Comparison of ENCODE assay signal across 22 cellular contexts in genomic region chr5:118043531-118043930, GRCh38.
DNase-seq lines count a peak whose midpoint lies in the region; ATAC-seq and TF ChIP-seq lines count a peak whose summit lies in the region.
"Had no signal": no experiment of that assay in that cellular context is flagged by ENCODE, and none has a peak within 500 bp of the region (broad histone marks: within the 10 kb centered on the region; RNA-seq: fewer than 3 reads in every experiment).

No MANE protein-coding gene starts in this region.

- no peaks in the 10 kb centered on the region for H3F3A ChIP-seq in GM23338 (replicated peaks; ENCODE audit: low read depth)

- no peak overlapping the region for H4K8ac ChIP-seq in IMR-90 (ENCODE audit: low read depth in 2 of 2, low read length in 2 of 2)

- CTCF ChIA-PET in IMR-90 (lab: Yijun Ruan, JAX) = no interaction called here

- H2AFZ ChIP-seq in GM23338 = no peak overlapping the region
- H2AFZ ChIP-seq in IMR-90 (replicated peaks; ENCODE audit: low read length, poor library complexity) = no peak overlapping the region
- H2AFZ ChIP-seq: GM23248 had no signal

- no peaks in the 10 kb centered on the region for H3K79me1 ChIP-seq in IMR-90 (ENCODE audit: low read depth in 1 of 2, low read length in 2 of 2)

- no peak overlapping the region for H2BK20ac ChIP-seq in IMR-90 (ENCODE audit: low read depth, low read length)

- intact Hi-C loops in IMR-90 (cut with micrococcal nuclease) (loop anchor here (5.0 to 10.0 kb wide), 2 partner anchors 241 to 529 kb away; no protein-coding TSS in a partner anchor), thyroid gland (cut with DNase I) (no loop called here)

- no peak overlapping the region for H2AK9ac ChIP-seq in IMR-90 (replicated peaks; ENCODE audit: low read depth, low read length, poor library complexity)

- no peaks in the 10 kb centered on the region for H3K27me3 ChIP-seq in GM23338 (ENCODE audit: insufficient read depth)
- no peaks in the 10 kb centered on the region for H3K27me3 ChIP-seq in IMR-90 (ENCODE audit: control insufficient read depth, insufficient read depth, low read length)
- H3K27me3 ChIP-seq in thyroid gland = no peaks in the 10 kb centered on the region
- H3K27me3 ChIP-seq: BE2C; BLaER1 treated with 17β-estradiol and CSF1 and Interleukin-3, amounts not matched to agents 10 nM and 100 nM had no signal

- H3K9ac ChIP-seq in IMR-90 (ENCODE audit: low read depth, low read length) = no peak overlapping the region
- H3K9ac ChIP-seq: BLaER1 treated with 17β-estradiol and CSF1 and Interleukin-3, amounts not matched to agents 10 nM and 100 nM; GM23248 had no signal

- TF ChIP-seq POLR2A in IMR-90 (IDR thresholded peaks at IDR 0.05; ENCODE audit: low read depth, low read length) = no peak
- no peak for TF ChIP-seq POLR2A in thyroid gland (IDR thresholded peaks at IDR 0.05)

- no peak for TF ChIP-seq CTCF in GM23338 (conservative IDR thresholded peaks at IDR 0.05; ENCODE audit: low read depth in 2 of 2)
- no peak for TF ChIP-seq CTCF in IMR-90 (conservative IDR thresholded peaks at IDR 0.05; ENCODE audit: low read depth, low read length)
- TF ChIP-seq CTCF in fibroblast of pulmonary artery (IDR thresholded peaks at IDR 0.05; ENCODE audit: low read length, missing control alignments) = no peak
- no peak for TF ChIP-seq CTCF in thyroid gland (IDR thresholded peaks at IDR 0.05)

- H4K20me1 ChIP-seq in GM23338 (replicated peaks; ENCODE audit: insufficient read depth) (no peaks in the 10 kb centered on the region), IMR-90 (ENCODE audit: insufficient read depth, low read length) (no peaks in the 10 kb centered on the region)
- H4K20me1 ChIP-seq: BLaER1 treated with 17β-estradiol and CSF1 and Interleukin-3, amounts not matched to agents 10 nM and 100 nM had no signal

- peaks cover 23% of the 10 kb centered on the region for H3K4me1 Mint-ChIP-seq in GM23338
- H3K4me1 Mint-ChIP-seq: CD4-positive, alpha-beta memory T cell had no signal

- DNase-seq in GM23338 (ENCODE audit: low spot score) = peak; percentile 21
- DNase-seq in IMR-90 = no peak
- peak; percentile 10 for DNase-seq in amniotic epithelial cell (ENCODE audit: low read depth)
- peak; percentile 1 for DNase-seq in fibroblast of pulmonary artery (ENCODE audit: low read depth)
- DNase-seq in activated CD4-positive, alpha-beta T cell treated with anti-CD3 and anti-CD28 coated beads for 48 hours = no peak
- DNase-seq in C1 segment of cervical spinal cord (lab: John Stamatoyannopoulos, UW) = no peak
- DNase-seq in thyroid gland = no peak
- DNase-seq in foreskin melanocyte = no peak
- DNase-seq: 8988T; ACHN; AML-193; BE2C; Calu3; CD4-positive, alpha-beta memory T cell; COR-L47; DMS53; DMS79 treated with DMSO at 0.1 percent for 48 hours; GF-D8; GM23248; HCEC 1CT had no signal

- H3K18ac ChIP-seq in IMR-90 (ENCODE audit: low read depth, low read length) = no peak overlapping the region

- H3K27ac Mint-ChIP-seq in GM23338 = no peak overlapping the region
- H3K27ac Mint-ChIP-seq: CD4-positive, alpha-beta memory T cell had no signal

- H3K56ac ChIP-seq in IMR-90 (ENCODE audit: extremely low read depth, insufficient read depth, low read length) = no peak overlapping the region

- H3K27me3 Mint-ChIP-seq in GM23338 (ENCODE audit: insufficient read depth, low read depth, poor library complexity) = no peaks in the 10 kb centered on the region
- H3K27me3 Mint-ChIP-seq: CD4-positive, alpha-beta memory T cell had no signal

- H4K5ac ChIP-seq in IMR-90 (ENCODE audit: low read depth, low read length) = no peak overlapping the region

- no peak overlapping the region for H2BK15ac ChIP-seq in IMR-90 (ENCODE audit: low read depth, low read length)

- H3K9me3 ChIP-seq in IMR-90 (ENCODE audit: control insufficient read depth, insufficient read depth, low read length) = no peaks in the 10 kb centered on the region
- no peaks in the 10 kb centered on the region for H3K9me3 ChIP-seq in thyroid gland
- H3K9me3 ChIP-seq: A549; BE2C; BLaER1 treated with 17β-estradiol and CSF1 and Interleukin-3, amounts not matched to agents 10 nM and 100 nM had no signal

- no peak for TF ChIP-seq RAD21 in IMR-90 (IDR thresholded peaks at IDR 0.05; ENCODE audit: low read length)

- no peaks in the 10 kb centered on the region for H3K9me1 ChIP-seq in IMR-90 (ENCODE audit: insufficient read depth, low read length)

- H3K79me2 ChIP-seq in GM23338 (replicated peaks; ENCODE audit: insufficient read depth) = no peaks in the 10 kb centered on the region

- no peaks in the 10 kb centered on the region for H3K36me3 Mint-ChIP-seq in GM23338 (ENCODE audit: low read depth)
- H3K36me3 Mint-ChIP-seq: CD4-positive, alpha-beta memory T cell had no signal

- H3K4me2 ChIP-seq in GM23338 (no peak overlapping the region), IMR-90 (ENCODE audit: low read depth, low read length) (no peak overlapping the region)
- H3K4me2 ChIP-seq: A549; BLaER1 treated with 17β-estradiol and CSF1 and Interleukin-3, amounts not matched to agents 10 nM and 100 nM had no signal

- in situ Hi-C loops in IMR-90 (cut with MboI; ENCODE audit: low sequenced_read_pairs) = no loop called here

- H3K9me3 Mint-ChIP-seq in GM23338 = no peaks in the 10 kb centered on the region

- H3K27ac ChIP-seq in GM23338 (ENCODE audit: low read depth) (no peak overlapping the region), IMR-90 (ENCODE audit: insufficient read depth, low read length) (no peak overlapping the region), thyroid gland (no peak overlapping the region)
- H3K27ac ChIP-seq: A549; BLaER1 treated with 17β-estradiol and CSF1 and Interleukin-3, amounts not matched to agents 10 nM and 100 nM; GM23248 had no signal

- H3K4me1 ChIP-seq in GM23338 (ENCODE audit: insufficient read depth) (peaks cover 6% of the 10 kb centered on the region; the same call in 1 of the 2 replicates), IMR-90 (ENCODE audit: control insufficient read depth, insufficient read depth, low read length) (no peaks in the 10 kb centered on the region), thyroid gland (no peaks in the 10 kb centered on the region)
- H3K4me1 ChIP-seq: A549; BE2C; BLaER1 treated with 17β-estradiol and CSF1 and Interleukin-3, amounts not matched to agents 10 nM and 100 nM had no signal

- no peaks in the 10 kb centered on the region for H3K36me3 ChIP-seq in GM23338 (ENCODE audit: insufficient read depth)
- no peaks in the 10 kb centered on the region for H3K36me3 ChIP-seq in IMR-90 (ENCODE audit: control insufficient read depth, insufficient read depth, low read length)
- no peaks in the 10 kb centered on the region for H3K36me3 ChIP-seq in thyroid gland
- H3K36me3 ChIP-seq: BE2C; BLaER1 treated with 17β-estradiol and CSF1 and Interleukin-3, amounts not matched to agents 10 nM and 100 nM had no signal

- H3K4me3 ChIP-seq in GM23338 (no peak overlapping the region), IMR-90 (ENCODE audit: insufficient read depth, low read depth, low read length) (no peak overlapping the region), fibroblast of pulmonary artery (replicated peaks; ENCODE audit: low read depth, low read length) (no peak overlapping the region), thyroid gland (replicated peaks in 1 of 3) (no peak overlapping the region)
- H3K4me3 ChIP-seq: A549; BLaER1 treated with 17β-estradiol and CSF1 and Interleukin-3, amounts not matched to agents 10 nM and 100 nM; GM23248 had no signal

- no peak overlapping the region for H3K4me3 Mint-ChIP-seq in GM23338
- H3K4me3 Mint-ChIP-seq: CD4-positive, alpha-beta memory T cell had no signal

- H3K4ac ChIP-seq in IMR-90 (ENCODE audit: low read depth, low read length) = no peak overlapping the region

- POLR2A ChIA-PET in IMR-90 (lab: Charles Lee; ENCODE audit: unreplicated experiment) = no interaction called here

- no peak overlapping the region for H2AK5ac ChIP-seq in IMR-90 (ENCODE audit: low read depth, low read length)

- no peak overlapping the region for H3K23ac ChIP-seq in IMR-90 (ENCODE audit: low read depth, low read length)

- no peaks in the 10 kb centered on the region for H3K9me2 ChIP-seq in GM23338 (ENCODE audit: insufficient read depth)

- no peak overlapping the region for H2BK120ac ChIP-seq in IMR-90 (ENCODE audit: low read depth, low read length)

- H2BK5ac ChIP-seq in IMR-90 (ENCODE audit: low read depth, low read length, poor library complexity, severe bottlenecking) = no peak overlapping the region

- BruUV-seq in IMR-90 (replicated peaks; lab: Mats Ljungman, UMichigan) = no TSS peak

- dilution Hi-C loops in IMR-90 (cut with HindIII; ENCODE audit: low sequenced_read_pairs, unreplicated experiment) = no loop called here

- H4K91ac ChIP-seq in IMR-90 (ENCODE audit: insufficient read depth, low read depth, low read length) = no peak overlapping the region

- no peak overlapping the region for H3K14ac ChIP-seq in IMR-90 (replicated peaks; ENCODE audit: low read depth, low read length)

- peak; percentile 25; the same call in 1 of the 3 replicates for ATAC-seq in GM23338
- no peak for ATAC-seq in IMR-90 (ENCODE audit: low read depth)
- ATAC-seq: A549 had no signal

TF ChIP-seq in GM23338, 12 proteins besides CTCF, POLR2A, EP300 and RAD21:
- TF ChIP-seq NANOG (IDR thresholded peaks at IDR 0.05; ENCODE audit: borderline replicate concordance) = no peak
- TF ChIP-seq ZNF331 (CRISPR knock-in tag; IDR thresholded peaks at IDR 0.05; ENCODE audit: low read depth) = no peak
- no peak for TF ChIP-seq JUNB (IDR thresholded peaks at IDR 0.05; ENCODE audit: unreplicated experiment)

TF ChIP-seq in IMR-90, 13 proteins besides CTCF, POLR2A, EP300 and RAD21:
- TF ChIP-seq CEBPB (IDR thresholded peaks at IDR 0.05; ENCODE audit: low read depth, low read length) (peak; percentile 55; the same call in 1 of the 2 replicates), MAZ (IDR thresholded peaks at IDR 0.05; ENCODE audit: borderline replicate concordance, low read depth, low read length) (no peak)

Comparison
In these comparisons a context has a peak if more than half of its experiments do, and no peak if none do; other contexts are left out.
1. DNase-seq: peak in GM23338 (single experiment), amniotic epithelial cell (single experiment) and fibroblast of pulmonary artery (single experiment); none in IMR-90 (single experiment), activated CD4-positive, alpha-beta T cell treated with anti-CD3 and anti-CD28 coated beads for 48 hours (single experiment), C1 segment of cervical spinal cord (0 of 14), thyroid gland (0 of 2) and foreskin melanocyte (single experiment).